In the genomic region with DNA sequence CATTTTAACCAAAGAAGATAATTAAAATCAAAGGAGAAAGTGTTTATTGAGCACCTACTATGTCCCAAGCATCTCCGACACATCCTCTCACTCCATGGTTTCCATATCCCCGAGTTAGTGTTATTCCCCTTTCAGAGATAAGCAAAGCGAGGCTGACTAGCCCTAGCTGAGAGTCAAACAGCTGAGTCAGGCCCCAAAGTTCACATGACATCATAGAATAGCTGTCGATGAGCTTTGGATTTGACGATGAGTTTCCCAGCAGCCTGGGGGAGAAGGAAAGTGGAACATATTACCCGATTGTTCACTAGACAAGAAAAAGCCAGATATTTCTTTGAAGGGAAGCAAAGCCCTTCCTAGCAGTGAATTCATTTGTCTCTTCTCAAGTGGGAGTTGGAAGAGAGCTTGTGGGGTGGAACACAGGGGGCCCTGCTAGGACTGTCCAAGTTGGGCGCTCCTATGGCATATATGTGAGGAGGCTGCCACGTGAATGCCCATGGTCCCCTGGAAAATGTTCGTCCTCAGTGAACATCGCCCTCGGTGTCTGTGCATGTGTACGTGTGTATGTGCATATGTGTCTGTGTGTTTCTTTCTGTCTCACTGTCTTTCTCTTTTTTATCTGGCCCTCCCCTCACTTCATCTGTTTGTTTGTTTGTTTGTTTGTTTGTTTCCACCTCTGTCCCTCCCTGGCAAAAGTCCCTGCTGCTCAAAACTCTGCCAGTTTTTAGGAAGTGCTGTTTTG, we compare ENCODE assay signal across 9 cellular contexts. TPM values are rescaled to one million over a fixed set of nuclear protein-coding genes. Genes with fewer than 3 reads are reported as not detected.
DNase-seq lines count a peak whose midpoint lies in the region; ATAC-seq and TF ChIP-seq lines count a peak whose summit lies in the region.
"Had no signal": no experiment of that assay in that cellular context is flagged by ENCODE, and none has a peak within 500 bp of the region (broad histone marks: within the 10 kb centered on the region; RNA-seq: fewer than 3 reads in every experiment).

No MANE protein-coding gene starts in this region.

- H4K8ac ChIP-seq in IMR-90 (ENCODE audit: low read depth in 2 of 2, low read length in 2 of 2), result no peak overlapping the region

- no peaks in the 10 kb centered on the region for H3K79me1 ChIP-seq in IMR-90 (ENCODE audit: low read depth in 1 of 2, low read length in 2 of 2)

- H2AFZ ChIP-seq in IMR-90 (replicated peaks; ENCODE audit: low read length, poor library complexity), result peak overlapping the region; percentile 14
- H2AFZ ChIP-seq in SK-N-SH (ENCODE audit: low read depth), result no peak overlapping the region

- no peak overlapping the region for H4K5ac ChIP-seq in IMR-90 (ENCODE audit: low read depth, low read length)

- H3K79me2 ChIP-seq in SK-N-SH (ENCODE audit: insufficient read depth), result no peaks in the 10 kb centered on the region

- H3K36me3 ChIP-seq in IMR-90 (ENCODE audit: control insufficient read depth, insufficient read depth, low read length), result no peaks in the 10 kb centered on the region
- H3K36me3 ChIP-seq in SK-N-SH (replicated peaks in 1 of 2; ENCODE audit: control insufficient read depth in 1 of 2, insufficient read depth in 2 of 2, low read length in 1 of 2), result no peaks in the 10 kb centered on the region
- no peaks in the 10 kb centered on the region for H3K36me3 ChIP-seq in breast epithelium
- H3K36me3 ChIP-seq: right atrium auricular region had no signal

- no peaks in the 10 kb centered on the region for H3K9me3 Mint-ChIP-seq in Calu3 (ENCODE audit: low read depth, unreplicated experiment)
- H3K9me3 Mint-ChIP-seq in activated naive CD8-positive, alpha-beta T cell (ENCODE audit: low read depth), result no peaks in the 10 kb centered on the region
- no peaks in the 10 kb centered on the region for H3K9me3 Mint-ChIP-seq in naive thymus-derived CD8-positive, alpha-beta T cell

- H2BK20ac ChIP-seq in IMR-90 (ENCODE audit: low read depth, low read length), result no peak overlapping the region

- no peak overlapping the region for H3K4ac ChIP-seq in IMR-90 (ENCODE audit: low read depth, low read length)

- CTCF ChIA-PET in Calu3 (lab: Charles Lee) (interaction anchor here (1.2 kb wide), 1 partner anchor 71 kb away, joined by 3 read pairs; no protein-coding TSS in a partner anchor), IMR-90 (lab: Yijun Ruan, JAX) (no interaction called here), SK-N-SH (lab: Yijun Ruan, JAX) (interaction anchor here (0.9 to 7.4 kb wide), 3 partner anchors 14 to 83 kb away, joined by 3 to 49 read pairs (median 3); no protein-coding TSS in a partner anchor)

- 100% methylated on average over 3 of the region's 12 CpGs; no CpG with 5 or more reads in 1 of the 2 experiments for WGBS in IMR-90 (ENCODE audit: extremely low coverage in 2 of 2, insufficient read length in 1 of 2), 2 experiments
- WGBS in SK-N-SH (ENCODE audit: low lambda C conversion rate), result 86% methylated on average over 12 of the region's 12 CpGs

- no peak for ATAC-seq in IMR-90 (ENCODE audit: low read depth)
- ATAC-seq in naive thymus-derived CD8-positive, alpha-beta T cell, result peak; percentile 16 to 21
- no peak for ATAC-seq in GM21619 (IDR thresholded peaks at IDR 0.05; ENCODE audit: unreplicated experiment)

- H3K9me1 ChIP-seq in IMR-90 (ENCODE audit: insufficient read depth, low read length), result peaks cover 9% of the 10 kb centered on the region; the same call in 1 of the 2 replicates

- H3K9ac ChIP-seq in IMR-90 (ENCODE audit: low read depth, low read length) (no peak overlapping the region), SK-N-SH (no peak overlapping the region)

- H3K14ac ChIP-seq in IMR-90 (replicated peaks; ENCODE audit: low read depth, low read length), result no peak overlapping the region

- peaks cover 42% of the 10 kb centered on the region for H3K27me3 Mint-ChIP-seq in Calu3 (ENCODE audit: unreplicated experiment)
- H3K27me3 Mint-ChIP-seq in activated naive CD8-positive, alpha-beta T cell, result no peaks in the 10 kb centered on the region
- H3K27me3 Mint-ChIP-seq in naive thymus-derived CD8-positive, alpha-beta T cell, result no peaks in the 10 kb centered on the region

- H3K4me2 ChIP-seq in IMR-90 (ENCODE audit: low read depth, low read length) (no peak overlapping the region), SK-N-SH (no peak overlapping the region)

- DNase-seq in Calu3 (no peak), IMR-90 (no peak), SK-N-SH (no peak), breast epithelium (ENCODE audit: low spot score in 2 of 2) (no peak), NCI-H524 treated with DMSO at 0.1 percent for 48 hours (lab: John Stamatoyannopoulos, UW) (no peak)
- DNase-seq in naive thymus-derived CD8-positive, alpha-beta T cell, result no peak

- H3K9me2 ChIP-seq in SK-N-SH, result no peaks in the 10 kb centered on the region

- no peak overlapping the region for H2AK5ac ChIP-seq in IMR-90 (ENCODE audit: low read depth, low read length)

- peaks cover 15% of the 10 kb centered on the region for H3K4me1 Mint-ChIP-seq in Calu3 (ENCODE audit: low read depth, unreplicated experiment)
- peaks cover 52% of the 10 kb centered on the region for H3K4me1 Mint-ChIP-seq in activated naive CD8-positive, alpha-beta T cell (ENCODE audit: low read depth)
- H3K4me1 Mint-ChIP-seq in naive thymus-derived CD8-positive, alpha-beta T cell, result peaks cover 36 to 81% (median 57%) of the 10 kb centered on the region in 4 donors

- H2BK5ac ChIP-seq in IMR-90 (ENCODE audit: low read depth, low read length, poor library complexity, severe bottlenecking), result no peak overlapping the region

- no peak overlapping the region for H2AK9ac ChIP-seq in IMR-90 (replicated peaks; ENCODE audit: low read depth, low read length, poor library complexity)

- H3K27ac ChIP-seq in IMR-90 (ENCODE audit: insufficient read depth, low read length) (no peak overlapping the region), SK-N-SH (ENCODE audit: low read depth in 2 of 2, low read length in 1 of 2) (no peak overlapping the region), breast epithelium (no peak overlapping the region)

- peak overlapping the region; percentile 32 for H3K27ac Mint-ChIP-seq in Calu3 (ENCODE audit: unreplicated experiment)
- peak overlapping the region; percentile 99 for H3K27ac Mint-ChIP-seq in activated naive CD8-positive, alpha-beta T cell
- peak overlapping the region; percentile 93 to 100 (median 98) for H3K27ac Mint-ChIP-seq in naive thymus-derived CD8-positive, alpha-beta T cell

- intact Hi-C loops in Calu3 (cut with micrococcal nuclease; ENCODE audit: unreplicated experiment), result no loop called here
- intact Hi-C loops in IMR-90 (cut with micrococcal nuclease), result no loop called here
- intact Hi-C loops in breast epithelium (cut with DNase I; ENCODE audit: low total_unique reads), result no loop called here

- POLR2A ChIA-PET in IMR-90 (lab: Charles Lee; ENCODE audit: unreplicated experiment), result no interaction called here
- POLR2A ChIA-PET in naive thymus-derived CD8-positive, alpha-beta T cell (lab: Charles Lee), result interaction anchor here (0.6 to 12.0 kb wide), 9 partner anchors 11 to 204 kb away, joined by 3 to 141 read pairs (median 4); a partner anchor contains a TSS
- POLR2A ChIA-PET in SK-N-SH (lab: Yijun Ruan, JAX), result no interaction called here

- TF ChIP-seq EP300 in SK-N-SH (IDR thresholded peaks at IDR 0.05; ENCODE audit: borderline replicate concordance in 1 of 2, low read depth in 1 of 2, low read length in 1 of 2), result no peak

- no peak for TF ChIP-seq POLR2A in IMR-90 (IDR thresholded peaks at IDR 0.05; ENCODE audit: low read depth, low read length)
- TF ChIP-seq POLR2A in breast epithelium (IDR thresholded peaks at IDR 0.05), result no peak

- TF ChIP-seq RAD21 in IMR-90 (IDR thresholded peaks at IDR 0.05; ENCODE audit: low read length), result no peak
- TF ChIP-seq RAD21 in SK-N-SH (IDR thresholded peaks at IDR 0.05; ENCODE audit: low read length), result no peak

- H3K27me3 ChIP-seq in IMR-90 (ENCODE audit: control insufficient read depth, insufficient read depth, low read length) (peaks cover 7% of the 10 kb centered on the region; the same call in 1 of the 2 replicates), SK-N-SH (ENCODE audit: insufficient read depth) (no peaks in the 10 kb centered on the region), breast epithelium (peaks cover 0 to 24% of the 10 kb centered on the region in 2 donors)
- H3K27me3 ChIP-seq: right atrium auricular region had no signal

- H3K4me1 ChIP-seq in IMR-90 (ENCODE audit: control insufficient read depth, insufficient read depth, low read length), result no peaks in the 10 kb centered on the region; the same call in 1 of the 2 replicates
- no peaks in the 10 kb centered on the region for H3K4me1 ChIP-seq in SK-N-SH (ENCODE audit: control insufficient read depth in 1 of 2, insufficient read depth in 2 of 2, low read depth in 1 of 2, low read length in 1 of 2)
- no peaks in the 10 kb centered on the region for H3K4me1 ChIP-seq in breast epithelium

- H3K4me3 ChIP-seq in IMR-90 (ENCODE audit: insufficient read depth, low read depth, low read length), result no peak overlapping the region
- no peak overlapping the region for H3K4me3 ChIP-seq in SK-N-SH (ENCODE audit: low read depth in 2 of 2, low read length in 1 of 2)
- peak overlapping the region in 1 of 3 donors; percentile 49 for H3K4me3 ChIP-seq in breast epithelium

- no TSS peak for BruUV-seq in Calu3 (replicated peaks; lab: Mats Ljungman, UMichigan)
- BruUV-seq in IMR-90 (replicated peaks; lab: Mats Ljungman, UMichigan), result no TSS peak

- no peak overlapping the region for H3K18ac ChIP-seq in IMR-90 (ENCODE audit: low read depth, low read length)

- no peak for TF ChIP-seq CTCF in Calu3 (IDR thresholded peaks at IDR 0.05; ENCODE audit: unreplicated experiment)
- no peak for TF ChIP-seq CTCF in IMR-90 (conservative IDR thresholded peaks at IDR 0.05; ENCODE audit: low read depth, low read length)
- no peak for TF ChIP-seq CTCF in SK-N-SH (IDR thresholded peaks at IDR 0.05)
- no peak for TF ChIP-seq CTCF in breast epithelium (IDR thresholded peaks at IDR 0.05)

- H3K23ac ChIP-seq in IMR-90 (ENCODE audit: low read depth, low read length), result no peak overlapping the region

- no peaks in the 10 kb centered on the region for H3K36me3 Mint-ChIP-seq in Calu3 (ENCODE audit: insufficient read depth, unreplicated experiment)
- no peaks in the 10 kb centered on the region for H3K36me3 Mint-ChIP-seq in activated naive CD8-positive, alpha-beta T cell
- peaks cover 7 to 19% (median 12%) of the 10 kb centered on the region in 3 donors for H3K36me3 Mint-ChIP-seq in naive thymus-derived CD8-positive, alpha-beta T cell

- H4K20me1 ChIP-seq in IMR-90 (ENCODE audit: insufficient read depth, low read length), result no peaks in the 10 kb centered on the region
- H4K20me1 ChIP-seq in SK-N-SH (ENCODE audit: insufficient read depth), result no peaks in the 10 kb centered on the region

- in situ Hi-C loops in IMR-90 (cut with MboI; ENCODE audit: low sequenced_read_pairs), result no loop called here

- H2BK15ac ChIP-seq in IMR-90 (ENCODE audit: low read depth, low read length), result no peak overlapping the region

- dilution Hi-C loops in IMR-90 (cut with HindIII; ENCODE audit: low sequenced_read_pairs, unreplicated experiment), result no loop called here

- H3K9me3 ChIP-seq in IMR-90 (ENCODE audit: control insufficient read depth, insufficient read depth, low read length), result peaks cover 5% of the 10 kb centered on the region
- no peaks in the 10 kb centered on the region for H3K9me3 ChIP-seq in SK-N-SH
- H3K9me3 ChIP-seq in breast epithelium, result no peaks in the 10 kb centered on the region
- H3K9me3 ChIP-seq: right atrium auricular region had no signal

- peak overlapping the region; percentile 29 for H3K4me3 Mint-ChIP-seq in Calu3 (ENCODE audit: low read depth, unreplicated experiment)
- H3K4me3 Mint-ChIP-seq in activated naive CD8-positive, alpha-beta T cell, result peak overlapping the region; percentile 92
- H3K4me3 Mint-ChIP-seq in naive thymus-derived CD8-positive, alpha-beta T cell, result peak overlapping the region; percentile 90 to 99 (median 94)

- no peak overlapping the region for H4K91ac ChIP-seq in IMR-90 (ENCODE audit: insufficient read depth, low read depth, low read length)

- no peak overlapping the region for H3K56ac ChIP-seq in IMR-90 (ENCODE audit: extremely low read depth, insufficient read depth, low read length)

- no peaks in the 10 kb centered on the region for H3F3A ChIP-seq in SK-N-SH (replicated peaks; ENCODE audit: insufficient read depth)

- no peak overlapping the region for H2BK120ac ChIP-seq in IMR-90 (ENCODE audit: low read depth, low read length)

RNA-seq across cellular contexts. Expression of a gene that starts 0.5 kb away (rescaled TPM):
- total RNA-seq in Calu3 (2022) (0.38 and 0.59 TPM in 2 replicates), IMR-90 (2012; rRNA removed) (0.28 and 0.36 TPM in 2 replicates), breast epithelium (10 to 100 TPM in 2 of 3 donors, 1 to 10 TPM in 1; 6.9 to 25.1 (median 10.5) TPM)
- polyA plus RNA-seq in IMR-90 (2012; rRNA removed) (0.55 and 0.85 TPM in 2 replicates), SK-N-SH (2012; rRNA removed) (0.03 and 0.07 TPM in 2 replicates)
- 0.38 TPM in 2 replicates for polyA plus RNA-seq in IMR-90 (2012; cell fraction: cytosol; rRNA removed)
- polyA plus RNA-seq in IMR-90 (2012; cell fraction: nucleus; rRNA removed; ENCODE audit: low replicate concordance), result 0.68 and 0.84 TPM in 2 replicates
- total RNA-seq in naive thymus-derived CD8-positive, alpha-beta T cell, result 100 to 1,000 TPM; 177 to 193 TPM
- polyA plus RNA-seq in naive thymus-derived CD8-positive, alpha-beta T cell, result 10 to 100 TPM; 48.9 to 60.8 (median 54.6) TPM
- 0.01 and 0.04 TPM in 2 replicates for polyA plus RNA-seq in SK-N-SH (2012; cell fraction: cytosol; rRNA removed)
- polyA plus RNA-seq in SK-N-SH (2012; cell fraction: nucleus; rRNA removed), result 0.08 and 0.13 TPM in 2 replicates

RNA-seq across cellular contexts. Expression of a gene that starts 37.7 kb away (rescaled TPM):
- total RNA-seq in Calu3 (2022), result 21.0 and 24.0 TPM in 2 replicates
- total RNA-seq in IMR-90 (2012; rRNA removed), result 10.0 and 11.1 TPM in 2 replicates
- polyA plus RNA-seq in IMR-90 (2012; rRNA removed), result 72.3 and 77.1 TPM in 2 replicates
- 56.9 and 106 TPM in 2 replicates for polyA plus RNA-seq in IMR-90 (2012; cell fraction: cytosol; rRNA removed)
- polyA plus RNA-seq in IMR-90 (2012; cell fraction: nucleus; rRNA removed; ENCODE audit: low replicate concordance), result 33.8 and 79.6 TPM in 2 replicates
- 100 to 1,000 TPM; 295 to 297 TPM for total RNA-seq in naive thymus-derived CD8-positive, alpha-beta T cell
- polyA plus RNA-seq in naive thymus-derived CD8-positive, alpha-beta T cell, result 1,000 to 10,000 TPM in 2 of 3 donors, 100 to 1,000 TPM in 1; 740 to 1,115 (median 1,110) TPM
- 22.6 and 29.9 TPM in 2 replicates for polyA plus RNA-seq in SK-N-SH (2012; rRNA removed)
- 14.6 and 19.9 TPM in 2 replicates for polyA plus RNA-seq in SK-N-SH (2012; cell fraction: cytosol; rRNA removed)
- 20.3 and 21.2 TPM in 2 replicates for polyA plus RNA-seq in SK-N-SH (2012; cell fraction: nucleus; rRNA removed)
- 10 to 100 TPM; 10.5 to 12.0 (median 11.5) TPM for total RNA-seq in breast epithelium

Comparison
In these comparisons a context has a peak if more than half of its experiments do, and no peak if none do; other contexts are left out.
1. H3K27ac Mint-ChIP-seq: peak in every context shown above with its lines; median percentile 99 in activated naive CD8-positive, alpha-beta T cell; 98 in naive thymus-derived CD8-positive, alpha-beta T cell; 32 in Calu3.
2. H3K4me3 Mint-ChIP-seq: peak in every context shown above with its lines; median percentile 94 in naive thymus-derived CD8-positive, alpha-beta T cell; 92 in activated naive CD8-positive, alpha-beta T cell; 29 in Calu3.
3. ATAC-seq: peak in naive thymus-derived CD8-positive, alpha-beta T cell (2 of 2); none in IMR-90 (single experiment) and GM21619 (single experiment).
4. RNA of a gene that starts 0.5 kb away (total RNA-seq): 177 to 193 TPM in naive thymus-derived CD8-positive, alpha-beta T cell; 6.9 to 25.1 TPM in breast epithelium, 0.38 to 0.59 TPM in Calu3 and 0.28 to 0.36 TPM in IMR-90; every median in the first group is over 4 times any median in the second.
5. RNA of a gene that starts 37.7 kb away (total RNA-seq): 295 to 297 TPM in naive thymus-derived CD8-positive, alpha-beta T cell; 21.0 to 24.0 TPM in Calu3, 10.5 to 12.0 TPM in breast epithelium and 10.0 to 11.1 TPM in IMR-90; every median in the first group is over 10 times any median in the second.